30 cellular contexts compared by ENCODE assay signal in the genomic region with DNA sequence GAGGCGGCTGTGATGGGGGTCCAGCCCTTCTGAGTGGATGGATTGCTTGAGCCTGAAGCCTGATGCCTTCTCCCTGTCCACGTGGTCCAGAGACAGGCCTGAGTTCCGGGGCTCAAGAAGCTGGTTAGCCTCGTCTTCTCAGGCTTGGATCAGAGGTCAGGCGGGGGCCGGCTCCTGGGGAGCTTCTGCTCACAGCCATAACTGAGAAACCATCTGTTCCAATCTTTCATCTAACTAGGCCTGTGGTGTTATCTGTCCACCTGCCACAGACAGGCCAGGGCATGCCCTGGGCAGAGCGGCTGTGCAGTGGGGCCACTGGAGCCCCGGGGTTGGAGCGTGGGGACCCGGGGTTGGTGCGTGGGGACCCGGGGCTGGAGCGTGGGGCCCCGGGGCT.
A peak's percentile ranks its signal among the peaks of the same experiment; 100 is the strongest.
DNase-seq lines count a peak whose midpoint lies in the region; ATAC-seq and TF ChIP-seq lines count a peak whose summit lies in the region.
"Had no signal": no experiment of that assay in that cellular context is flagged by ENCODE, and none has a peak within 500 bp of the region (broad histone marks: within the 10 kb centered on the region; RNA-seq: fewer than 3 reads in every experiment).

No MANE protein-coding gene starts in this region.

- H3K36me3 Mint-ChIP-seq in activated T-helper 17 cell treated with anti-CD3 and anti-CD28 coated beads, Interleukin-2, amount 50 U/mL, for 72 hours (ENCODE audit: low read depth): no peaks in the 10 kb centered on the region
- peaks cover 4% of the 10 kb centered on the region for H3K36me3 Mint-ChIP-seq in nephron progenitor cell (ENCODE audit: low read depth)
- H3K36me3 Mint-ChIP-seq: activated naive CD8-positive, alpha-beta T cell; memory B cell had no signal

- TF ChIP-seq CTCF in nephron progenitor cell (IDR thresholded peaks at IDR 0.05) (no peak), GM10266 (IDR thresholded peaks at IDR 0.05; ENCODE audit: control insufficient read depth, insufficient read depth, low read depth, missing control alignments) (no peak)

- DNase-seq in NCI-H82 (lab: John Stamatoyannopoulos, UW) (peak; percentile 49), NCI-H82 treated with DMSO at 0.1 percent for 48 hours (lab: John Stamatoyannopoulos, UW; ENCODE audit: unreplicated experiment) (no peak), DMS 273 treated with DMSO at 0.1 percent for 48 hours (lab: John Stamatoyannopoulos, UW) (peak; percentile 15), nephron progenitor cell (no peak), dedifferentiated amniotic fluid mesenchymal stem cell (ENCODE audit: extremely low spot score) (no peak), GM10266 (ENCODE audit: extremely low spot score) (no peak)
- DNase-seq: activated CD4-positive, alpha-beta T cell treated with anti-CD3 and anti-CD28 coated beads for 4 hours; activated CD8-positive, alpha-beta memory T cell treated with anti-CD3 and anti-CD28 coated beads for 24 hours; activated effector memory CD4-positive, alpha-beta T cell treated with anti-CD3 and anti-CD28 coated beads, Interleukin-2, amount 50 U/mL, for 16 hours; activated T-cell treated with anti-CD3 and anti-CD28 coated beads, Interleukin-2, amount 50 U/mL, for 1 hour; anterior cingulate cortex; CD4-positive, alpha-beta T cell; colonic mucosa; effector memory CD4-positive, alpha-beta T cell; H9; hippocampal formation; KBM-7; left colon; MM.1S; NCI-H1436; NCI-H446 treated with DMSO at 0.1 percent for 48 hours; PC-9; stimulated activated CD4-positive, alpha-beta T cell treated with anti-CD3 and anti-CD28 coated beads, Interleukin-1b, Interleukin-23, amount 100 ng/mL, for 48 hours; stomach; T-helper 9 cell; uterus had no signal

- peaks cover 16% of the 10 kb centered on the region for H3K27me3 Mint-ChIP-seq in activated T-helper 17 cell treated with anti-CD3 and anti-CD28 coated beads, Interleukin-2, amount 50 U/mL, for 72 hours
- no peaks in the 10 kb centered on the region for H3K27me3 Mint-ChIP-seq in nephron progenitor cell (ENCODE audit: low read depth, poor library complexity)

- no peaks in the 10 kb centered on the region for H3K9me3 Mint-ChIP-seq in activated T-helper 17 cell treated with anti-CD3 and anti-CD28 coated beads, Interleukin-2, amount 50 U/mL, for 72 hours
- H3K9me3 Mint-ChIP-seq in nephron progenitor cell: peaks cover 4% of the 10 kb centered on the region
- H3K9me3 Mint-ChIP-seq: CD4-positive, alpha-beta T cell; H9 had no signal

- H3K4me1 Mint-ChIP-seq in activated T-helper 17 cell treated with anti-CD3 and anti-CD28 coated beads, Interleukin-2, amount 50 U/mL, for 72 hours: no peaks in the 10 kb centered on the region
- H3K4me1 Mint-ChIP-seq in nephron progenitor cell: peaks cover 51% of the 10 kb centered on the region

- peak overlapping the region; percentile 48 for H3K27ac Mint-ChIP-seq in activated T-helper 17 cell treated with anti-CD3 and anti-CD28 coated beads, Interleukin-2, amount 50 U/mL, for 72 hours
- peak overlapping the region; percentile 95 for H3K27ac Mint-ChIP-seq in nephron progenitor cell
- H3K27ac Mint-ChIP-seq: activated naive CD8-positive, alpha-beta T cell; CD4-positive, alpha-beta T cell; memory B cell had no signal

- H3K4me3 Mint-ChIP-seq in activated T-helper 17 cell treated with anti-CD3 and anti-CD28 coated beads, Interleukin-2, amount 50 U/mL, for 72 hours: no peak overlapping the region
- peak overlapping the region; percentile 23 for H3K4me3 Mint-ChIP-seq in nephron progenitor cell
- H3K4me3 Mint-ChIP-seq: activated naive CD8-positive, alpha-beta T cell; CD4-positive, alpha-beta T cell; H9; memory B cell had no signal

- ATAC-seq in activated T-helper 17 cell treated with anti-CD3 and anti-CD28 coated beads, Interleukin-2, amount 50 U/mL, for 72 hours (replicated peaks): no peak
- ATAC-seq in HG02798 (IDR thresholded peaks at IDR 0.05; ENCODE audit: poor library complexity, unreplicated experiment): no peak
- ATAC-seq: left colon had no signal

Comparison
In these comparisons a context has a peak if more than half of its experiments do, and no peak if none do; other contexts are left out.
1. DNase-seq: peak in NCI-H82 (single experiment) and DMS 273 treated with DMSO at 0.1 percent for 48 hours (single experiment); none in NCI-H82 treated with DMSO at 0.1 percent for 48 hours (single experiment), nephron progenitor cell (single experiment), dedifferentiated amniotic fluid mesenchymal stem cell (single experiment) and GM10266 (single experiment).